1 cellular context compared by ENCODE assay signal in the genomic region with DNA sequence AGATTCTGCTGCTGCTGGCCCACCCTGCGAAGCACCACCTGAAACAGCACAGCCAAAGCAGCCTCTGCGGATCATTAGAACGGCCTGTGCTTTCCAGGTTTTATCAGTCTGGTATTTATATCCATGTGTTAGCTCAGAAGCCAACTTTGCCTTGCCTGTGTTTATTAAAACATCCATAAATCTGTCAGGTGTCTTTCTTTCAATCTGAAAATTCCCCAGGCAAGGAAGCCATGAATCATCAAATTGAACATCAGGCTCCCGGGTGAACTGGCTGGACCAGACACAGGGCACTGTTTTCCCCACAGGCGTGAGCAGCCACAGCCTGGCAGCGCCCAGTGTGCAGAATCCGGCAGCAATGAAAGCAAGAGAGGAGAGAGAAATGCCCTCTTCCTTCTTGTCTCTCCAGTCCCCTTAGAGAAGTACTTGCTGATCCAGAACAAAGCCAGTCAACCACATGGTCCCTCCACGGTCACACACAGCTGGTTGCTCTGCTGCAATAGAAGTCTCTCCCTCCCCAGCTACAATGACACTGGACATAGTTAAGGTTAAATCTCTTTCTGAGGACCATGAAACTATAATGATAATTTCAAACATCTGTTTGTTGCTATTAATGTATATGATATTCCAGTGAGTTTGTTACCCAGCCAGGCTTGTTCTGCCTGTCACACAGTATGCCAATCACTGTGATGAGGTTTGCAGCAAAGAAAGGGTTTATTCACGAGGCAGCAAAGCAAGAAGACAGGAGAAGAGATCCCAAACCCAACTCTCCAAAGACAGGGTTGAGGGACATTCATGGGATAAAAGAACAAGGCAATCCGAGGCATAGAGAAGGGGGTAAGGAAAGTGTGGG.
TF ChIP-seq lines count a peak whose summit lies in the region.

No MANE protein-coding gene starts in this region.

TF ChIP-seq in SK-N-SH, 30 proteins besides CTCF, POLR2A, EP300 and RAD21 (continued from another document):
- TF ChIP-seq, protein P1, sequence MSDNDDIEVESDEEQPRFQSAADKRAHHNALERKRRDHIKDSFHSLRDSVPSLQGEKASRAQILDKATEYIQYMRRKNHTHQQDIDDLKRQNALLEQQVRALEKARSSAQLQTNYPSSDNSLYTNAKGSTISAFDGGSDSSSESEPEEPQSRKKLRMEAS (IDR thresholded peaks at IDR 0.05; ENCODE audit: low read depth), result no peak
- TF ChIP-seq GATA2 (CRISPR knock-in tag; IDR thresholded peaks at IDR 0.05) (peak; percentile 82), MXI1 (IDR thresholded peaks at IDR 0.05; ENCODE audit: low read depth, low read length) (peak; percentile 62; the same call in 1 of the 2 replicates)
